Comparison of ENCODE assay signal across 10 cellular contexts in the genomic region with DNA sequence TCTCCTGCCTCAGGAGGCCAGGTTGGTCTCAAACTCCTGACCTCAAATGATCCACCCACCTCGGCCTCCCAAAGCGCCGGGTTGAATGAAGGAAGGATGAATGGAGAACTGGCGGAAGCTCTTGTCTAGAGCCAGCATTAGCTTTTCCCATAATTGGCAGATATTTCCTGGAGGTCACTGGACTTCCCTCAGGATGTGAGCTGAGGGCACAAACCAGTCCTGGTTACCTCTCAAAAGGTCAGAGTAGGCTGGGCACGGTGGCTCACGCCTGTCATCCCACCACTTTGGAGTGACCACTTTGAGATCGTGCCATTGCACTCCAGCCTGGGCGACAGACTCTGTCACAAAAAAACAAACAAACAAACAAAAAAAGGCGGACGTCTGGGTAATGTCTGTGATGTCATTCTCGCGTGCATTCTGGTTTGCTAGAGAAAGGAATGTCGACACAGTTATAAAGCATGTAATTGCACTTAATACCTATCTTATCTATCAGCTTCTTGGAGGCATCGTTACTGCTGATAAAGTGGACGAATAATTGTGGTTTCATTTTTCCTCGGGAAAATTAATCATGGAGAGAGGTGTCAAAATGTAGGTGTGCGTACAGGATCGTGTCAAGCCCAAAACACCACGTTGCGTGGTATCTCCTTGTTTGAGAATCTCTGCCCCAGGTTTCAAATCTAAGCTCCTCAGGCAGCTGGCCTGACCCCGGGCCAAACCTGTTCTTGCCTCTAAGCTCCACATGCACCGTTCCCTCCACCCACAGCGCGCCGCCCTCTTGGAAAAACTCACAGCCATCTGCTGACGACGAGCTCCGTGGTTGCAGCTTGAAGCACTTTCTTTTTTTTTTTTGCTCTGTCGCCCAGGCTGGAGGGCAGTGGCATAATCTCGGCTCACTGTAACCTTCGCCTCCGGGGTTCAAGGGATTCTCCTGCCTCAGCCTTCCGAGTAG. TPM values are rescaled to one million over a fixed set of nuclear protein-coding genes. Genes with fewer than 3 reads are reported as not detected.
A peak's percentile ranks its signal among the peaks of the same experiment; 100 is the strongest.
DNase-seq lines count a peak whose midpoint lies in the region; ATAC-seq and TF ChIP-seq lines count a peak whose summit lies in the region.
"Had no signal": no experiment of that assay in that cellular context is flagged by ENCODE, and none has a peak within 500 bp of the region (broad histone marks: within the 10 kb centered on the region; RNA-seq: fewer than 3 reads in every experiment).

No MANE protein-coding gene starts in this region.

- TSS peak; percentile 82 for BruUV-seq in A673 (replicated peaks; lab: Mats Ljungman, UMichigan)

- 0 out of 2 replicates have a peak, but pooled peaks cover 4% of the 10 kb centered on the region for H3F3A ChIP-seq in DOHH2 (ENCODE audit: control insufficient read depth, insufficient read depth)

- H3K9me3 ChIP-seq in A673 (ENCODE audit: low read depth, low read length, poor library complexity, severe bottlenecking) (no peaks in the 10 kb centered on the region), DOHH2 (ENCODE audit: control insufficient read depth, insufficient read depth, low read length) (no peaks in the 10 kb centered on the region), WERI-Rb-1 (ENCODE audit: severe bottlenecking) (no peaks in the 10 kb centered on the region)
- H3K9me3 ChIP-seq: esophagus squamous epithelium, left lung had no signal

- H3K36me3 Mint-ChIP-seq in immature natural killer cell: no peaks in the 10 kb centered on the region

- H3K9me3 Mint-ChIP-seq in immature natural killer cell: peaks cover 0 to 2% (median 0%) of the 10 kb centered on the region in 6 donors

- ATAC-seq in GM21619 (IDR thresholded peaks at IDR 0.05; ENCODE audit: unreplicated experiment) (no peak), HG03521 (IDR thresholded peaks at IDR 0.05; ENCODE audit: unreplicated experiment) (no peak)

- peaks cover 16 to 17% of the 10 kb centered on the region in 2 donors for H3K4me1 Mint-ChIP-seq in immature natural killer cell

- CTCF ChIA-PET in A673 (lab: Charles Lee): interaction anchor here (0.5 to 1.0 kb wide), 2 partner anchors 53 to 187 kb away, joined by 5 read pairs; partner anchors contain the start of gene INPP5K

- H3K27ac ChIP-seq in A673 (ENCODE audit: low read depth, low read length, poor library complexity, severe bottlenecking): peak overlapping the region; percentile 91
- no peak overlapping the region for H3K27ac ChIP-seq in DOHH2 (ENCODE audit: low read depth, low read length)
- H3K27ac ChIP-seq in WERI-Rb-1: peak overlapping the region; percentile 53

- no peaks in the 10 kb centered on the region for H3K79me2 ChIP-seq in DOHH2 (ENCODE audit: control insufficient read depth, low read length)

- H3K36me3 ChIP-seq in A673 (ENCODE audit: insufficient read depth, low read length, poor library complexity, severe bottlenecking) (peaks cover 17% of the 10 kb centered on the region), DOHH2 (ENCODE audit: control insufficient read depth, low read length) (no peaks in the 10 kb centered on the region), WERI-Rb-1 (peaks cover 13% of the 10 kb centered on the region)

- intact Hi-C loops in A673 (cut with micrococcal nuclease; ENCODE audit: unreplicated experiment): no loop called here

- peak overlapping the region; percentile 56 to 72 (median 68) for H3K4me3 Mint-ChIP-seq in immature natural killer cell

- TF ChIP-seq CTCF in A673 (conservative IDR thresholded peaks at IDR 0.05; ENCODE audit: low read depth, low read length) (no peak), DOHH2 (IDR thresholded peaks at IDR 0.05; ENCODE audit: low read depth, low read length, poor library complexity, severe bottlenecking) (no peak), WERI-Rb-1 (IDR thresholded peaks at IDR 0.05; ENCODE audit: low read depth, low read length) (no peak)

- H4K20me1 ChIP-seq in DOHH2 (ENCODE audit: control insufficient read depth, insufficient read depth, low read depth, low read length): no peaks in the 10 kb centered on the region; the same call in 1 of the 2 replicates

- DNase-seq in A673 (ENCODE audit: low spot score): peak; percentile 51
- peak; percentile 94 for DNase-seq in WERI-Rb-1
- no peak for DNase-seq in immature natural killer cell
- no peak for DNase-seq in activated effector memory CD4-positive, alpha-beta T cell treated with Interleukin-2 at 50 U/mL for 16 hours
- DNase-seq in activated gamma-delta T cell (lab: John Stamatoyannopoulos, UW): no peak
- DNase-seq: esophagus squamous epithelium had no signal

- H3K27ac Mint-ChIP-seq in immature natural killer cell: peak overlapping the region in 5 of 6 donors; percentile 80 to 90 (median 84)

- peak overlapping the region; percentile 45 for H3K4me3 ChIP-seq in A673 (ENCODE audit: low read depth, low read length, poor library complexity, severe bottlenecking)
- H3K4me3 ChIP-seq in DOHH2 (ENCODE audit: low read length): peak overlapping the region; percentile 39; the same call in 1 of the 2 replicates
- H3K4me3 ChIP-seq in WERI-Rb-1 (ENCODE audit: low read depth, low read length): no peak overlapping the region
- H3K4me3 ChIP-seq: left lung had no signal

- no peaks in the 10 kb centered on the region for H3K9me2 ChIP-seq in DOHH2 (replicated peaks; ENCODE audit: control insufficient read depth, low read length)

- H3K4me1 ChIP-seq in A673 (ENCODE audit: insufficient read depth, low read length, poor library complexity, severe bottlenecking) (peaks cover 17% of the 10 kb centered on the region), DOHH2 (ENCODE audit: control insufficient read depth, low read length) (peaks cover 27% of the 10 kb centered on the region)

- peaks cover 30 to 39% (median 33%) of the 10 kb centered on the region in 3 donors for H3K27me3 Mint-ChIP-seq in immature natural killer cell (ENCODE audit: low read depth in 3 of 3)

- POLR2A ChIA-PET in A673 (lab: Charles Lee; ENCODE audit: low non-redundant PET): interaction anchor here (0.6 to 1.0 kb wide), 2 partner anchors 73 to 284 kb away, joined by 8 read pairs; no protein-coding TSS in a partner anchor

- H3K27me3 ChIP-seq in A673 (replicated peaks; ENCODE audit: insufficient read depth, low read depth, low read length, poor library complexity): no peaks in the 10 kb centered on the region
- peaks cover 15% of the 10 kb centered on the region; the same call in 1 of the 2 replicates for H3K27me3 ChIP-seq in DOHH2 (ENCODE audit: control insufficient read depth, low read length)
- no peaks in the 10 kb centered on the region for H3K27me3 ChIP-seq in WERI-Rb-1 (ENCODE audit: insufficient read depth, low read depth, severe bottlenecking)
- H3K27me3 ChIP-seq: esophagus squamous epithelium had no signal

- H3K4me2 ChIP-seq in DOHH2 (ENCODE audit: low read length): peak overlapping the region; percentile 63

RNA-seq across cellular contexts. Expression of gene CRK, which starts 6.4 kb away (rescaled TPM):
- 85.9 and 86.5 TPM in 2 replicates for total RNA-seq in A673 (2021)
- 10 to 100 TPM; 10.9 to 20.6 (median 11.1) TPM for polyA plus RNA-seq in immature natural killer cell

RNA-seq across cellular contexts. Expression of gene MYO1C, which starts 30.0 kb away (rescaled TPM):
- total RNA-seq in A673 (2021): 101 and 103 TPM in 2 replicates
- under 1 TPM in 2 of 3 donors, not detected in 1; 0.63 to 0.86 TPM for polyA plus RNA-seq in immature natural killer cell

RNA-seq across cellular contexts. Expression of gene INPP5K, which starts 54.0 kb away (rescaled TPM):
- total RNA-seq in A673 (2021): 26.2 and 27.5 TPM in 2 replicates
- polyA plus RNA-seq in immature natural killer cell: 100 to 1,000 TPM; 113 to 161 (median 120) TPM

Comparison
In these comparisons a context has a peak if more than half of its experiments do, and no peak if none do; other contexts are left out.
1. DNase-seq: peak in A673 (single experiment) and WERI-Rb-1 (single experiment); none in immature natural killer cell (0 of 3), activated effector memory CD4-positive, alpha-beta T cell treated with Interleukin-2 at 50 U/mL for 16 hours (single experiment) and activated gamma-delta T cell (single experiment).